Comparison of ENCODE assay signal across 8 cellular contexts in the genomic region with DNA sequence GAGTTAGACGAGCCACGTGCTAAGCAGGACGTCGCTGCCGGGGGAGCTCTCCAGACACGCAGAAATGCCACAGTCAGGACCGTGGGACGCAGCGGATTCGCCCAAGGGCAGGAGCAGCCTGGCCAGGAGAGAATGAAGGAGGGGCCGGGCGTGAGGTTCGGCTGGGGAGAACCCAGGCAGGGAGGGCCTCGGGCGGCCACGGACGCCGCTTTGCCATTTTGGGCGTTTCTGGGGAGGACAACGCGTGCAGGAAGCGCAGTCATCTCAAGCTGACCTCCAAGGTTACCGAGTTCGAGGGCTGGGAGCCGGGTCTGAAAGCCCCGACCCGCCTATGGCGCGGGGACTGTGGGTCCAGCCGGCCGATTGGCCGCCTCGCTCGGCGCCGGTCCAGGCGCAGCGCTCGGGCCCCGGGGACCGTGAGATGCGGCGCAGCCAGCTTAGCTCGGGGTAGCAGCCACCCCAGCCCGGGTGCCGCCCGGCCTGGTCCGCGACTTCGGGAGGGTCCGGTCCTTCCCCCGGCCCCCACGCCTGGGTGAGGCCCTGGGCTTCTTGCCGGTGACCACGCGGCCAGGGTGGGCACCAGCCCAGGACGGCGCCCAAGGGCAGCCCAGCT. TPM values are rescaled to one million over a fixed set of nuclear protein-coding genes. Genes with fewer than 3 reads are reported as not detected.
DNase-seq lines count a peak whose midpoint lies in the region; ATAC-seq and TF ChIP-seq lines count a peak whose summit lies in the region.

No MANE protein-coding gene starts in this region.

- DNase-seq in ELR (ENCODE audit: low read depth) (peak; percentile 69), RPMI8226 (peak; percentile 61), MCF 10A (ENCODE audit: unreplicated experiment) (peak; percentile 38), kidney glomerular epithelial cell (lab: John Stamatoyannopoulos, UW) (peak; percentile 3), amniotic stem cell (lab: John Stamatoyannopoulos, UW) (no peak)
- DNase-seq in stimulated activated effector memory CD8-positive, alpha-beta T cell treated with anti-CD3 and anti-CD28 coated beads, Interleukin-12 subunit alpha, Interleukin-12 subunit beta, amount 100 ng/mL, for 72 hours (ENCODE audit: low spot score in 2 of 2): peak; percentile 43 to 79

- no peak for TF ChIP-seq CTCF in MCF 10A (IDR thresholded peaks at IDR 0.05; ENCODE audit: unreplicated experiment)

- H3K36me3 Mint-ChIP-seq in MCF 10A (ENCODE audit: insufficient read depth, unreplicated experiment): peaks cover 22% of the 10 kb centered on the region
- peaks cover 83% of the 10 kb centered on the region for H3K36me3 Mint-ChIP-seq in stimulated activated effector memory CD8-positive, alpha-beta T cell treated with anti-CD3 and anti-CD28 coated beads, Interleukin-12 subunit alpha, Interleukin-12 subunit beta, amount 100 ng/mL, for 72 hours

- peaks cover 40% of the 10 kb centered on the region for H3K4me1 Mint-ChIP-seq in MCF 10A (ENCODE audit: insufficient read depth, unreplicated experiment)
- peaks cover 54% of the 10 kb centered on the region for H3K4me1 Mint-ChIP-seq in stimulated activated effector memory CD8-positive, alpha-beta T cell treated with anti-CD3 and anti-CD28 coated beads, Interleukin-12 subunit alpha, Interleukin-12 subunit beta, amount 100 ng/mL, for 72 hours

- H3K9me3 Mint-ChIP-seq in MCF 10A (ENCODE audit: unreplicated experiment): no peaks in the 10 kb centered on the region
- no peaks in the 10 kb centered on the region for H3K9me3 Mint-ChIP-seq in stimulated activated effector memory CD8-positive, alpha-beta T cell treated with anti-CD3 and anti-CD28 coated beads, Interleukin-12 subunit alpha, Interleukin-12 subunit beta, amount 100 ng/mL, for 72 hours

- H3K27ac Mint-ChIP-seq in MCF 10A (ENCODE audit: low read depth, unreplicated experiment): peak overlapping the region; percentile 89
- H3K27ac Mint-ChIP-seq in stimulated activated effector memory CD8-positive, alpha-beta T cell treated with anti-CD3 and anti-CD28 coated beads, Interleukin-12 subunit alpha, Interleukin-12 subunit beta, amount 100 ng/mL, for 72 hours: peak overlapping the region; percentile 98

- no peaks in the 10 kb centered on the region for H3K27me3 Mint-ChIP-seq in MCF 10A (ENCODE audit: insufficient read depth, unreplicated experiment)

- intact Hi-C loops in MCF 10A (cut with micrococcal nuclease): no loop called here

- H3K4me3 Mint-ChIP-seq in MCF 10A (ENCODE audit: unreplicated experiment): peak overlapping the region; percentile 90
- peak overlapping the region; percentile 92 for H3K4me3 Mint-ChIP-seq in stimulated activated effector memory CD8-positive, alpha-beta T cell treated with anti-CD3 and anti-CD28 coated beads, Interleukin-12 subunit alpha, Interleukin-12 subunit beta, amount 100 ng/mL, for 72 hours

- POLR2A ChIA-PET in MCF 10A (lab: Yijun Ruan, JAX): interaction anchor here (0.6 to 2.9 kb wide), 30 partner anchors 9 to 533 kb away, joined by 3 to 22 read pairs (median 6); a partner anchor contains a TSS

- CTCF ChIA-PET in MCF 10A (lab: Yijun Ruan, JAX): interaction anchor here (0.6 to 3.3 kb wide), 8 partner anchors 18 to 415 kb away, joined by 3 to 13 read pairs (median 6); no protein-coding TSS in a partner anchor

- no TSS peak for BruUV-seq in MCF 10A (replicated peaks; lab: Mats Ljungman, UMichigan)

- ATAC-seq in HG02642 (IDR thresholded peaks at IDR 0.05; ENCODE audit: poor library complexity, unreplicated experiment) (peak; percentile 10), GM21737 (IDR thresholded peaks at IDR 0.05; ENCODE audit: unreplicated experiment) (no peak)
- ATAC-seq in stimulated activated effector memory CD8-positive, alpha-beta T cell treated with anti-CD3 and anti-CD28 coated beads, Interleukin-12 subunit alpha, Interleukin-12 subunit beta, amount 100 ng/mL, for 72 hours: peak; percentile 0

RNA-seq across cellular contexts. Expression of a gene that starts 0.8 kb away (rescaled TPM):
- total RNA-seq in MCF 10A (2022): 46.5 and 49.1 TPM in 2 replicates

RNA-seq across cellular contexts. Expression of a gene that starts 8.7 kb away (rescaled TPM):
- 1.0 and 3.7 TPM in 2 replicates for total RNA-seq in MCF 10A (2022)

RNA-seq across cellular contexts. Expression of a gene that starts 15.7 kb away (rescaled TPM):
- total RNA-seq in MCF 10A (2022): 5.7 and 15.7 TPM in 2 replicates

RNA-seq across cellular contexts. Expression of a gene that starts 28.5 kb away (rescaled TPM):
- total RNA-seq in MCF 10A (2022): 139 and 157 TPM in 2 replicates

RNA-seq across cellular contexts. Expression of a gene that starts 32.2 kb away (rescaled TPM):
- total RNA-seq in MCF 10A (2022): 13.4 and 31.5 TPM in 2 replicates
